ENCODE assay signal across 1 cellular context in genomic region chr15:43190178-43190577, GRCh38.
TF ChIP-seq lines count a peak whose summit lies in the region.

No MANE protein-coding gene starts in this region.

TF ChIP-seq in HepG2, 621 proteins besides CTCF, POLR2A, EP300 and RAD21:
- TF ChIP-seq MED1 (CRISPR knock-in tag; IDR thresholded peaks at IDR 0.05) (no peak), ZNF678 (CRISPR knock-in tag; IDR thresholded peaks at IDR 0.05) (no peak), RCOR2 (CRISPR knock-in tag; IDR thresholded peaks at IDR 0.05) (no peak), ZNF17 (CRISPR knock-in tag; IDR thresholded peaks at IDR 0.05) (no peak), GPN1 (CRISPR knock-in tag; IDR thresholded peaks at IDR 0.05; ENCODE audit: borderline replicate concordance) (no peak), HOXA7 (CRISPR knock-in tag; IDR thresholded peaks at IDR 0.05) (no peak), ZNF44 (CRISPR knock-in tag; IDR thresholded peaks at IDR 0.05) (no peak), POLR2G (IDR thresholded peaks at IDR 0.05; ENCODE audit: low read depth, low read length) (no peak), ZNF598 (CRISPR knock-in tag; IDR thresholded peaks at IDR 0.05; ENCODE audit: borderline replicate concordance) (no peak), TAF1 (CRISPR knock-in tag; IDR thresholded peaks at IDR 0.05) (no peak), SP5 (CRISPR knock-in tag; IDR thresholded peaks at IDR 0.05; ENCODE audit: borderline replicate concordance, low read depth) (no peak), KAT8 (CRISPR knock-in tag; IDR thresholded peaks at IDR 0.05) (no peak), MAFK (conservative IDR thresholded peaks at IDR 0.05 in 1 of 2, IDR thresholded peaks at IDR 0.05 in 1 of 2; ENCODE audit: low read length in 2 of 2) (no peak)
- TF ChIP-seq, protein P1, sequence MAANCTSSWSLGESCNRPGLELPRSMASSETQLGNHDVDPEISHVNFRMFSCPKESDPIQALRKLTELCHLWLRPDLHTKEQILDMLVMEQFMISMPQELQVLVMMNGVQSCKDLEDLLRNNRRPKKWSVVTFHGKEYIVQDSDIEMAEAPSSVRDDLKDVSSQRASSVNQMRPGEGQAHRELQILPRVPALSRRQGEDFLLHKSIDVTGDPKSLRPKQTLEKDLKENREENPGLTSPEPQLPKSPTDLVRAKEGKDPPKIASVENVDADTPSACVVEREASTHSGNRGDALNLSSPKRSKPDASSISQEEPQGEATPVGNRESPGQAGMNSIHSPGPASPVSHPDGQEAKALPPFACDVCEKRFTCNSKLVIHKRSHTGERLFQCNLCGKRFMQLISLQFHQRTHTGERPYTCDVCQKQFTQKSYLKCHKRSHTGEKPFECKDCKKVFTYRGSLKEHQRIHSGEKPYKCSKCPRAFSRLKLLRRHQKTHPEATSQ (CRISPR knock-in tag; IDR thresholded peaks at IDR 0.05; ENCODE audit: borderline replicate concordance): no peak
